ENCODE assay signal across 27 cellular contexts in the genomic region with DNA sequence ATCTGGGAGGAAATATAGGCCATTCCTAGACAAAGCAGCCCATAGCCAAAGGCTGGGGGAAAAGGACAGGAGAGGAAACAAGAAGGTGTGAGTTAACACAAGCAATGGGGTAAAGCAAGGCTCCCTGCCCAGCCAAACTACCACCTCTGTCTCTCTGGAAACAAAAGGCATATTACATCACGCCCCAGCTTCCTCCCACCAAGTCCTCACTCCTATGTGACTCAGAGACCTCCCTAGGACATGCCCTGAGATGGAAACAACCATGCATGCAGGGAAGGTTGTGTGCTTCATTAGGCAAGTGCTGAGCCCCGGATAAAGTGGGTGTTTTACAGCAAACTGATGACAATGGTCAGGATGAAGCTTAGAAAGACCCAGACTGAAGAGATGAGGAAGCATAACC. TPM values are rescaled to one million over a fixed set of nuclear protein-coding genes. Genes with fewer than 3 reads are reported as not detected.
DNase-seq lines count a peak whose midpoint lies in the region; ATAC-seq and TF ChIP-seq lines count a peak whose summit lies in the region.
"Had no signal": no experiment of that assay in that cellular context is flagged by ENCODE, and none has a peak within 500 bp of the region (broad histone marks: within the 10 kb centered on the region; RNA-seq: fewer than 3 reads in every experiment).

No MANE protein-coding gene starts in this region.

- peaks cover 89% of the 10 kb centered on the region for H3K36me3 Mint-ChIP-seq in activated T-helper 17 cell treated with anti-CD3 and anti-CD28 coated beads, Interleukin-2, amount 50 U/mL, for 72 hours (ENCODE audit: low read depth)

- H3K4me3 ChIP-seq in A673 (ENCODE audit: low read depth, low read length, poor library complexity, severe bottlenecking), result no peak overlapping the region
- H3K4me3 ChIP-seq in fibroblast of pulmonary artery (replicated peaks; ENCODE audit: low read depth, low read length), result no peak overlapping the region
- H3K4me3 ChIP-seq in right lobe of liver, result no peak overlapping the region
- H3K4me3 ChIP-seq: skin epidermis had no signal

- peaks cover 22% of the 10 kb centered on the region for H3K4me1 Mint-ChIP-seq in activated T-helper 17 cell treated with anti-CD3 and anti-CD28 coated beads, Interleukin-2, amount 50 U/mL, for 72 hours
- H3K4me1 Mint-ChIP-seq: brain, nephron had no signal

- CTCF ChIA-PET in A673 (lab: Charles Lee), result no interaction called here

- H3K27me3 ChIP-seq in A673 (replicated peaks; ENCODE audit: insufficient read depth, low read depth, low read length, poor library complexity), result no peaks in the 10 kb centered on the region
- no peaks in the 10 kb centered on the region for H3K27me3 ChIP-seq in right lobe of liver

- DNase-seq in A673 (ENCODE audit: low spot score) (peak; percentile 54), Daoy (ENCODE audit: low read depth) (peak; percentile 37), fibroblast of pulmonary artery (ENCODE audit: low read depth) (peak; percentile 73), NCI-H69 (lab: John Stamatoyannopoulos, UW) (no peak), right lobe of liver (no peak), NCI-H2171 (lab: John Stamatoyannopoulos, UW) (no peak), 8988T (no peak)
- DNase-seq: activated CD4-positive, alpha-beta T cell treated with anti-CD3 and anti-CD28 coated beads, Interleukin-2, amount 50 U/mL, for 48 hours; activated naive CD4-positive, alpha-beta T cell treated with anti-CD3 and anti-CD28 coated beads, Interleukin-2, amount 50 U/mL, for 16 hours; activated T-cell treated with anti-CD3 and anti-CD28 coated beads, Interleukin-2, amount 50 U/mL, for 24 hours; DND-41; foreskin melanocyte; KG1; midbrain; NCI-H1092 treated with DMSO at 0.1 percent for 48 hours; NCI-H2081; NCI-H524; posterior cingulate gyrus; stimulated activated CD4-positive, alpha-beta T cell treated with anti-CD3 and anti-CD28 coated beads, Interleukin-2, amount 100 ng/mL, for 48 hours; T-helper 1 cell had no signal

- TF ChIP-seq CTCF in A673 (conservative IDR thresholded peaks at IDR 0.05; ENCODE audit: low read depth, low read length) (no peak), fibroblast of pulmonary artery (IDR thresholded peaks at IDR 0.05; ENCODE audit: low read length, missing control alignments) (no peak), right lobe of liver (IDR thresholded peaks at IDR 0.05) (no peak)

- no TSS peak for BruUV-seq in A673 (replicated peaks; lab: Mats Ljungman, UMichigan)

- 91% methylated on average over 2 of the region's 2 CpGs for WGBS in right lobe of liver (ENCODE audit: insufficient coverage, low coverage, low lambda C conversion rate, missing lambda C conversion rate)

- intact Hi-C loops in A673 (cut with micrococcal nuclease; ENCODE audit: unreplicated experiment) (no loop called here), right lobe of liver (cut with DNase I) (no loop called here)

- H3K9me3 ChIP-seq in A673 (ENCODE audit: low read depth, low read length, poor library complexity, severe bottlenecking), result no peaks in the 10 kb centered on the region
- H3K9me3 ChIP-seq in right lobe of liver, result no peaks in the 10 kb centered on the region

- H3K36me3 ChIP-seq in A673 (ENCODE audit: insufficient read depth, low read length, poor library complexity, severe bottlenecking) (peaks cover 89% of the 10 kb centered on the region), right lobe of liver (peaks cover 0 to 72% (median 28%) of the 10 kb centered on the region in 4 donors)

- no peaks in the 10 kb centered on the region for H3K9me3 Mint-ChIP-seq in activated T-helper 17 cell treated with anti-CD3 and anti-CD28 coated beads, Interleukin-2, amount 50 U/mL, for 72 hours
- H3K9me3 Mint-ChIP-seq: activated T-cell treated with anti-CD3 and anti-CD28 coated beads, Interleukin-2, amount 50 U/mL, for 24 hours; nephron had no signal

- no peak for TF ChIP-seq POLR2A in right lobe of liver (IDR thresholded peaks at IDR 0.05)

- peak overlapping the region; percentile 7 for H3K27ac ChIP-seq in A673 (ENCODE audit: low read depth, low read length, poor library complexity, severe bottlenecking)
- H3K27ac ChIP-seq in right lobe of liver, result no peak overlapping the region
- H3K27ac ChIP-seq: epithelial cell of prostate, skin epidermis, VCaP had no signal

- ATAC-seq in activated T-helper 17 cell treated with anti-CD3 and anti-CD28 coated beads, Interleukin-2, amount 50 U/mL, for 72 hours (replicated peaks), result no peak
- ATAC-seq in right lobe of liver, result no peak

- POLR2A ChIA-PET in A673 (lab: Charles Lee; ENCODE audit: low non-redundant PET), result interaction anchor here (1.1 kb wide), 1 partner anchor 9 kb away, joined by 4 read pairs; a partner anchor contains a TSS

- H3K27ac Mint-ChIP-seq in activated T-helper 17 cell treated with anti-CD3 and anti-CD28 coated beads, Interleukin-2, amount 50 U/mL, for 72 hours, result peak overlapping the region; percentile 68
- H3K27ac Mint-ChIP-seq: activated T-cell treated with anti-CD3 and anti-CD28 coated beads, Interleukin-2, amount 50 U/mL, for 24 hours; brain; nephron had no signal

- H3K4me3 Mint-ChIP-seq in activated T-helper 17 cell treated with anti-CD3 and anti-CD28 coated beads, Interleukin-2, amount 50 U/mL, for 72 hours, result no peak overlapping the region
- H3K4me3 Mint-ChIP-seq: activated T-cell treated with anti-CD3 and anti-CD28 coated beads, Interleukin-2, amount 50 U/mL, for 24 hours; brain; nephron had no signal

- H3K27me3 Mint-ChIP-seq in activated T-helper 17 cell treated with anti-CD3 and anti-CD28 coated beads, Interleukin-2, amount 50 U/mL, for 72 hours, result no peaks in the 10 kb centered on the region
- H3K27me3 Mint-ChIP-seq: activated T-cell treated with anti-CD3 and anti-CD28 coated beads, Interleukin-2, amount 50 U/mL, for 24 hours; brain had no signal

- H3K4me1 ChIP-seq in A673 (ENCODE audit: insufficient read depth, low read length, poor library complexity, severe bottlenecking) (peaks cover 20% of the 10 kb centered on the region), right lobe of liver (no peaks in the 10 kb centered on the region)

RNA-seq across cellular contexts. Expression of a gene that starts 9.0 kb away (rescaled TPM):
- total RNA-seq in A673 (2021), result 106 and 107 TPM in 2 replicates
- total RNA-seq in Daoy (2014; rRNA removed; shearing (Covaris generic)), result 94.2 and 249 TPM in 2 replicates
- total RNA-seq in activated T-helper 17 cell treated with anti-CD3 and anti-CD28 coated beads, Interleukin-2, amount 50 U/mL, for 72 hours, result 10 to 100 TPM; 45.9 to 59.2 TPM
- 10 to 100 TPM; 30.7 to 65.8 (median 35.9) TPM for total RNA-seq in right lobe of liver

RNA-seq across cellular contexts. Expression of a gene that starts 9.2 kb away (rescaled TPM):
- 366 and 515 TPM in 2 replicates for total RNA-seq in A673 (2021)
- 86.8 and 101 TPM in 2 replicates for total RNA-seq in Daoy (2014; rRNA removed; shearing (Covaris generic))
- total RNA-seq in activated T-helper 17 cell treated with anti-CD3 and anti-CD28 coated beads, Interleukin-2, amount 50 U/mL, for 72 hours, result 10 to 100 TPM; 33.8 to 72.0 TPM
- 100 to 1,000 TPM in 3 of 6 experiments, 10 to 100 TPM in 3; 57.5 to 151 (median 90.3) TPM for total RNA-seq in right lobe of liver

RNA-seq across cellular contexts. Expression of a gene that starts 14.3 kb away (rescaled TPM):
- total RNA-seq in A673 (2021), result 194 and 210 TPM in 2 replicates
- 26.6 and 29.7 TPM in 2 replicates for total RNA-seq in Daoy (2014; rRNA removed; shearing (Covaris generic))
- 100 to 1,000 TPM in 1 of 2 donors, 10 to 100 TPM in 1; 54.0 to 106 TPM for total RNA-seq in activated T-helper 17 cell treated with anti-CD3 and anti-CD28 coated beads, Interleukin-2, amount 50 U/mL, for 72 hours
- total RNA-seq in right lobe of liver, result 10 to 100 TPM; 12.3 to 24.0 (median 16.3) TPM

RNA-seq across cellular contexts. Expression of a gene that starts 54.0 kb away (rescaled TPM):
- total RNA-seq in A673 (2021) (not detected in 2 replicates), right lobe of liver (under 1 TPM in 1 of 6 experiments, not detected in 5; 0.04 TPM)
- not detected in 2 replicates for total RNA-seq in Daoy (2014; rRNA removed; shearing (Covaris generic))
- not detected for total RNA-seq in activated T-helper 17 cell treated with anti-CD3 and anti-CD28 coated beads, Interleukin-2, amount 50 U/mL, for 72 hours
- total RNA-seq: dermis microvascular lymphatic vessel endothelial cell had no signal

Comparison
In these comparisons a context has a peak if more than half of its experiments do, and no peak if none do; other contexts are left out.
1. DNase-seq: peak in A673 (single experiment), Daoy (single experiment) and fibroblast of pulmonary artery (single experiment); none in NCI-H69 (single experiment), right lobe of liver (0 of 3), NCI-H2171 (single experiment) and 8988T (single experiment).